In the genomic region with DNA sequence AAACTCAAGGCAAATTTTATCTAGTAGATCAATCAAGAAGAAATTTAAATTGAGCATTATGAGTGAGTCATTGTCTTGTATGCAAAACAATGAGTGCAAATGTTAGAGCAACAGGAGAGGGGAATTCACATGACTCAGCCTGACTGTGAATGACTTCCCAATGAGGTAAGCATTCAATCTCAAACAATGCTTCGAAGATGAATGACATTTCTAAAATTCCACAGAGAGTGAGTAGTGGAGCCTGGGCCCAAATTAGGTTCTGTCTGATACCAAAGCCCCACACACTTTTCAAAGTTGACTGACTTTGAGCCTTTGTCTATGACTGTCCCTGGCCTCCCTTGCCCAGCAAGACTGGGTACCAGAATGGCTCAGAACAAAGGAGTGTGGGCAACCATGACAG, we compare ENCODE assay signal across 11 cellular contexts.
DNase-seq lines count a peak whose midpoint lies in the region; ATAC-seq and TF ChIP-seq lines count a peak whose summit lies in the region.
"Had no signal": no experiment of that assay in that cellular context is flagged by ENCODE, and none has a peak within 500 bp of the region (broad histone marks: within the 10 kb centered on the region; RNA-seq: fewer than 3 reads in every experiment).

No MANE protein-coding gene starts in this region.

- H3K79me2 ChIP-seq in PC-9 (ENCODE audit: low read depth), result no peaks in the 10 kb centered on the region

- no peaks in the 10 kb centered on the region for H4K20me1 ChIP-seq in PC-9 (ENCODE audit: insufficient read depth)

- H3K27ac ChIP-seq in PC-9, result peak overlapping the region; percentile 63
- no peak overlapping the region for H3K27ac ChIP-seq in left lung
- H3K27ac ChIP-seq: VCaP had no signal

- H2AFZ ChIP-seq in PC-9, result no peak overlapping the region

- BruUV-seq in PC-9 (replicated peaks; lab: Mats Ljungman, UMichigan), result no TSS peak

- H3K27me3 ChIP-seq in PC-9 (ENCODE audit: insufficient read depth, low read depth), result no peaks in the 10 kb centered on the region
- H3K27me3 ChIP-seq in left lung, result peaks cover 0 to 30% of the 10 kb centered on the region in 2 donors

- peaks cover 9% of the 10 kb centered on the region; the same call in 1 of the 2 replicates for H3F3A ChIP-seq in PC-9 (ENCODE audit: insufficient read depth, low read depth)

- peak; percentile 25 for DNase-seq in SIG-M5 treated with dmso at 0.1 percent for 504 hours (lab: John Stamatoyannopoulos, UW; ENCODE audit: unreplicated experiment)
- DNase-seq in SIG-M5 (lab: John Stamatoyannopoulos, UW), result no peak
- peak; percentile 25 to 91 for DNase-seq in PC-9
- DNase-seq in epithelial cell of proximal tubule (ENCODE audit: low read depth), result peak; percentile 97
- peak; percentile 22 for DNase-seq in putamen (ENCODE audit: low spot score)
- DNase-seq in left lung, result no peak
- no peak for DNase-seq in omental fat pad (ENCODE audit: low spot score)
- no peak for DNase-seq in stimulated activated CD4-positive, alpha-beta T cell treated with anti-CD3 and anti-CD28 coated beads, Interleukin-12 subunit alpha, Interleukin-12 subunit beta, amount 100 ng/mL, for 4 hours
- DNase-seq: 8988T, NCI-H2227 treated with DMSO at 0.1 percent for 48 hours had no signal

- H3K4me3 ChIP-seq in PC-9 (no peak overlapping the region), epithelial cell of proximal tubule (ENCODE audit: low read depth, low read length) (no peak overlapping the region), left lung (no peak overlapping the region)

- H3K4me2 ChIP-seq in PC-9, result 0 out of 2 replicates have a peak overlapping the region, but pooled peaks have one; percentile 32

- peaks cover 18% of the 10 kb centered on the region for H3K4me1 ChIP-seq in PC-9 (replicated peaks; ENCODE audit: insufficient read depth)
- H3K4me1 ChIP-seq in left lung, result no peaks in the 10 kb centered on the region

- intact Hi-C loops in PC-9 (cut with micrococcal nuclease; ENCODE audit: unreplicated experiment), result loop anchor here (10.0 kb wide), 1 partner anchor 110 kb away; no protein-coding TSS in a partner anchor
- intact Hi-C loops in left lung (cut with DNase I), result no loop called here

- TF ChIP-seq CTCF in PC-9 (conservative IDR thresholded peaks at IDR 0.05), result no peak
- TF ChIP-seq CTCF in epithelial cell of proximal tubule (conservative IDR thresholded peaks at IDR 0.05; ENCODE audit: low read depth, low read length), result no peak
- no peak for TF ChIP-seq CTCF in left lung (IDR thresholded peaks at IDR 0.05)
- TF ChIP-seq CTCF in omental fat pad (IDR thresholded peaks at IDR 0.05), result no peak

- POLR2A ChIA-PET in PC-9 (lab: Charles Lee; ENCODE audit: unreplicated experiment), result no interaction called here

- H3K36me3 ChIP-seq in PC-9 (ENCODE audit: low read depth) (no peaks in the 10 kb centered on the region), left lung (no peaks in the 10 kb centered on the region)

- ATAC-seq in left lung (no peak), omental fat pad (ENCODE audit: low FRiP score) (no peak)

- H3K9me2 ChIP-seq in PC-9 (ENCODE audit: insufficient read depth), result no peaks in the 10 kb centered on the region

- H3K9me3 ChIP-seq in PC-9 (ENCODE audit: insufficient read depth, low read depth) (no peaks in the 10 kb centered on the region), left lung (peaks cover 0 to 8% of the 10 kb centered on the region in 2 donors)

- CTCF ChIA-PET in PC-9 (lab: Charles Lee), result no interaction called here

Comparison
In these comparisons a context has a peak if more than half of its experiments do, and no peak if none do; other contexts are left out.
1. DNase-seq: peak in SIG-M5 treated with dmso at 0.1 percent for 504 hours (single experiment), PC-9 (2 of 2), epithelial cell of proximal tubule (single experiment) and putamen (single experiment); none in SIG-M5 (single experiment), left lung (0 of 2), omental fat pad (single experiment) and stimulated activated CD4-positive, alpha-beta T cell treated with anti-CD3 and anti-CD28 coated beads, Interleukin-12 subunit alpha, Interleukin-12 subunit beta, amount 100 ng/mL, for 4 hours (single experiment).